12 cellular contexts compared by ENCODE assay signal in genomic region chr12:109545826-109546225, GRCh38. TPM values are rescaled to one million over a fixed set of nuclear protein-coding genes. Genes with fewer than 3 reads are reported as not detected.
A peak's percentile ranks its signal among the peaks of the same experiment; 100 is the strongest.
DNase-seq lines count a peak whose midpoint lies in the region; ATAC-seq, FAIRE-seq and TF ChIP-seq lines count a peak whose summit lies in the region.
"Had no signal": no experiment of that assay in that cellular context is flagged by ENCODE, and none has a peak within 500 bp of the region (broad histone marks: within the 10 kb centered on the region; RNA-seq: fewer than 3 reads in every experiment).

No MANE protein-coding gene starts in this region.

- CTCF ChIA-PET in HepG2 (lab: Yijun Ruan, JAX; ENCODE audit: low intra/inter-chr PET ratio, low total read pairs): no interaction called here

- TF ChIP-seq CTCF in HepG2 (CRISPR knock-in tag; IDR thresholded peaks at IDR 0.05): no peak
- no peak for TF ChIP-seq CTCF in right lobe of liver (IDR thresholded peaks at IDR 0.05)
- TF ChIP-seq CTCF in RWPE2 (IDR thresholded peaks at IDR 0.05; ENCODE audit: poor library complexity, severe bottlenecking): no peak

- intact Hi-C loops in HepG2 (cut with micrococcal nuclease; ENCODE audit: unreplicated experiment) (no loop called here), right lobe of liver (cut with DNase I) (no loop called here)

- FAIRE-seq in HepG2 (lab: Jason Lieb, UNC): no peak
- FAIRE-seq: GM12878 had no signal

- ATAC-seq in HepG2 (peak; percentile 15; the same call in 1 of the 3 replicates), right lobe of liver (no peak), RWPE2 (ENCODE audit: low read depth) (peak; percentile 37), esophagus mucosa (peak; percentile 12), HG03095 (IDR thresholded peaks at IDR 0.05; ENCODE audit: unreplicated experiment) (no peak)
- ATAC-seq: GM23338 had no signal

- no peak overlapping the region for H3K27ac ChIP-seq in HepG2 (ENCODE audit: extremely low read length, insufficient read depth, low read length)
- H3K27ac ChIP-seq in right lobe of liver: no peak overlapping the region
- H3K27ac ChIP-seq in RWPE2 (ENCODE audit: poor library complexity, severe bottlenecking): no peak overlapping the region

- H3K79me2 ChIP-seq in HepG2 (ENCODE audit: insufficient read depth, low read length): no peaks in the 10 kb centered on the region

- H3K36me3 ChIP-seq in HepG2 (replicated peaks in 1 of 2; ENCODE audit: control insufficient read depth in 1 of 2, insufficient read depth in 2 of 2, low read length in 2 of 2) (no peaks in the 10 kb centered on the region), right lobe of liver (no peaks in the 10 kb centered on the region), RWPE2 (ENCODE audit: low read depth) (no peaks in the 10 kb centered on the region), skeletal muscle satellite cell (ENCODE audit: insufficient read depth, low read length) (no peaks in the 10 kb centered on the region)

- peaks cover 46% of the 10 kb centered on the region for H3K4me1 ChIP-seq in HepG2 (ENCODE audit: insufficient read depth, low read length)
- H3K4me1 ChIP-seq in right lobe of liver: peaks cover 0 to 6% (median 0%) of the 10 kb centered on the region in 4 donors
- peaks cover 5% of the 10 kb centered on the region for H3K4me1 ChIP-seq in RWPE2 (ENCODE audit: insufficient read depth, poor library complexity, severe bottlenecking)
- peaks cover 43% of the 10 kb centered on the region for H3K4me1 ChIP-seq in skeletal muscle satellite cell (ENCODE audit: control insufficient read depth, insufficient read depth, low read length)

- no peaks in the 10 kb centered on the region for H3K9me3 ChIP-seq in HepG2 (ENCODE audit: low read length)
- H3K9me3 ChIP-seq in right lobe of liver: no peaks in the 10 kb centered on the region
- no peaks in the 10 kb centered on the region for H3K9me3 ChIP-seq in RWPE2 (ENCODE audit: severe bottlenecking)
- H3K9me3 ChIP-seq in skeletal muscle satellite cell (replicated peaks; ENCODE audit: low read length): no peaks in the 10 kb centered on the region

- no TSS peak for BruUV-seq in HepG2 (replicated peaks; lab: Mats Ljungman, UMichigan)

- no peak overlapping the region for H2AFZ ChIP-seq in HepG2 (ENCODE audit: low read length)
- H2AFZ ChIP-seq: GM23338 had no signal

- no peak for TF ChIP-seq RAD21 in HepG2 (CRISPR knock-in tag; IDR thresholded peaks at IDR 0.05)

- POLR2A ChIA-PET in HepG2 (lab: Yijun Ruan, JAX): interaction anchor here (1.2 kb wide), 1 partner anchor 28 kb away, joined by 3 read pairs; the partner anchor contains the start of genes MMAB and MVK

- H3K27me3 ChIP-seq in HepG2 (ENCODE audit: control insufficient read depth in 1 of 2, insufficient read depth in 2 of 2, low read length in 2 of 2) (peaks cover 11 to 44% of the 10 kb centered on the region in 2 experiments), right lobe of liver (no peaks in the 10 kb centered on the region), RWPE2 (ENCODE audit: insufficient read depth, poor library complexity, severe bottlenecking) (no peaks in the 10 kb centered on the region), skeletal muscle satellite cell (ENCODE audit: control insufficient read depth, insufficient read depth, low read length) (peaks cover 38% of the 10 kb centered on the region)

- TF ChIP-seq EP300 in HepG2 (IDR thresholded peaks at IDR 0.05; ENCODE audit: low read depth in 2 of 2, low read length in 2 of 2): no peak
- no peak for TF ChIP-seq EP300 in HepG2 (CRISPR knock-in tag; IDR thresholded peaks at IDR 0.05; ENCODE audit: borderline replicate concordance)

- no peaks in the 10 kb centered on the region for H4K20me1 ChIP-seq in HepG2 (ENCODE audit: insufficient read depth, low read length)

- 24% methylated on average over 5 of the region's 5 CpGs for WGBS in HepG2 (ENCODE audit: low lambda C conversion rate)
- WGBS in right lobe of liver (ENCODE audit: insufficient coverage, low coverage, low lambda C conversion rate, missing lambda C conversion rate): 80% methylated on average over 1 of the region's 5 CpGs

- H3K9ac ChIP-seq in HepG2 (ENCODE audit: insufficient read depth, low read depth, low read length) (no peak overlapping the region), skeletal muscle satellite cell (ENCODE audit: low read depth, low read length) (peak overlapping the region; percentile 4)

- H3K4me3 ChIP-seq in HepG2 (replicated peaks in 1 of 3; ENCODE audit: insufficient read depth in 1 of 3, low read depth in 2 of 3, low read length in 3 of 3) (no peak overlapping the region), right lobe of liver (no peak overlapping the region), RWPE2 (ENCODE audit: severe bottlenecking) (no peak overlapping the region), skeletal muscle satellite cell (ENCODE audit: low read length) (no peak overlapping the region)
- H3K4me3 ChIP-seq: GM12878, GM23338 had no signal

- TF ChIP-seq POLR2A in HepG2 (IDR thresholded peaks at IDR 0.05; ENCODE audit: insufficient read depth in 1 of 2, low read depth in 2 of 2, low read length in 2 of 2) (no peak), right lobe of liver (IDR thresholded peaks at IDR 0.05) (no peak)

- DNase-seq in HepG2 (ENCODE audit: low spot score) (no peak), right lobe of liver (no peak), RWPE2 (ENCODE audit: low spot score) (no peak), NCI-H2081 treated with DMSO at 0.1 percent for 48 hours (lab: John Stamatoyannopoulos, UW) (no peak), RKO (ENCODE audit: low spot score) (no peak)
- DNase-seq: KG1, Right ventricle myocardium superior had no signal

- H3K4me2 ChIP-seq in HepG2 (ENCODE audit: low read depth, low read length) (no peak overlapping the region; the same call in none of the 2 replicates), skeletal muscle satellite cell (ENCODE audit: low read length) (no peak overlapping the region)
- H3K4me2 ChIP-seq: GM23338 had no signal

- in situ Hi-C loops in HepG2 (cut with HindIII; ENCODE audit: extremely low pct_ligation_motif_present, low pct_unique_long_range_greater_than_20kb): no loop called here

TF ChIP-seq in HepG2, 621 proteins besides CTCF, POLR2A, EP300 and RAD21 (continues in another document):
- no peak for TF ChIP-seq ZC3H13 (CRISPR knock-in tag; IDR thresholded peaks at IDR 0.05)
- no peak for TF ChIP-seq TMF1 (CRISPR knock-in tag; IDR thresholded peaks at IDR 0.05; ENCODE audit: low read depth)
- TF ChIP-seq ZNF337 (CRISPR knock-in tag; IDR thresholded peaks at IDR 0.05; ENCODE audit: borderline replicate concordance, low read depth): no peak

RNA-seq across cellular contexts. Expression of gene MMAB, which starts 27.5 kb away (rescaled TPM):
- total RNA-seq in HepG2 (2016; rRNA removed; fragmentation: Illumina TruSeq; extraction: Trizol) (77.3 and 112 TPM in 2 replicates), right lobe of liver (10 to 100 TPM; 42.6 to 99.8 (median 65.2) TPM), esophagus mucosa (74.2 TPM)
- total RNA-seq in HepG2 (2016; cell fraction: cytosol; rRNA removed; fragmentation: Illumina TruSeq; extraction: Trizol; ENCODE audit: low read depth): 32.4 and 42.7 TPM in 2 replicates
- 80.5 and 108 TPM in 2 replicates for total RNA-seq in HepG2 (2016; cell fraction: insoluble cytoplasmic fraction; rRNA removed; fragmentation: Illumina TruSeq; extraction: Trizol)
- total RNA-seq in HepG2 (2016; cell fraction: membrane; rRNA removed; fragmentation: Illumina TruSeq; extraction: Trizol): 59.5 and 67.4 TPM in 2 replicates
- total RNA-seq in HepG2 (2016; cell fraction: nucleus; rRNA removed; fragmentation: Illumina TruSeq; extraction: Trizol): 37.8 and 41.0 TPM in 2 replicates
- 26.1 and 33.2 TPM in 2 replicates for polyA plus RNA-seq in HepG2 (2011; rRNA removed)
- 29.9 and 32.2 TPM in 2 replicates for polyA plus RNA-seq in HepG2 (2011; cell fraction: cytosol; rRNA removed)
- polyA plus RNA-seq in HepG2 (2011; cell fraction: nucleus; rRNA removed): 34.9 and 43.2 TPM in 2 replicates
- polyA plus RNA-seq in HepG2 (2012): 39.1 and 40.4 TPM in 2 replicates
- polyA plus RNA-seq in HepG2 (2016; cell fraction: cytosol; fragmentation: Illumina TruSeq; extraction: Trizol; ENCODE audit: low read depth): 36.6 and 44.0 TPM in 2 replicates
- 98.7 and 99.8 TPM in 2 replicates for polyA plus RNA-seq in HepG2 (2016; cell fraction: insoluble cytoplasmic fraction; fragmentation: Illumina TruSeq; extraction: Trizol; ENCODE audit: low read depth)
- 39.9 and 52.5 TPM in 2 replicates for polyA plus RNA-seq in HepG2 (2016; cell fraction: membrane; fragmentation: Illumina TruSeq; extraction: Trizol; ENCODE audit: low read depth)
- 58.2 and 63.9 TPM in 2 replicates for polyA plus RNA-seq in HepG2 (2016; cell fraction: nucleus; fragmentation: Illumina TruSeq; extraction: Trizol; ENCODE audit: insufficient read depth, low read depth)
- 37.1 and 53.3 TPM in 2 replicates for polyA minus RNA-seq in HepG2 (2011; rRNA and poly(A)+ RNA removed; ENCODE audit: low replicate concordance)
- polyA minus RNA-seq in HepG2 (2011; cell fraction: cytosol; rRNA and poly(A)+ RNA removed): 11.8 and 16.2 TPM in 2 replicates
- 21.0 and 29.1 TPM in 2 replicates for polyA minus RNA-seq in HepG2 (2011; cell fraction: nucleus; rRNA and poly(A)+ RNA removed)
- 20.8 and 27.9 TPM in 2 replicates for total RNA-seq in skeletal muscle satellite cell (2012; rRNA removed)

RNA-seq across cellular contexts. Expression of gene MVK, which starts 27.8 kb away (rescaled TPM):
- total RNA-seq in HepG2 (2016; rRNA removed; fragmentation: Illumina TruSeq; extraction: Trizol) (47.1 and 66.9 TPM in 2 replicates), right lobe of liver (10 to 100 TPM; 14.2 to 60.0 (median 37.6) TPM), esophagus mucosa (55.2 TPM)
- 15.1 and 17.9 TPM in 2 replicates for total RNA-seq in HepG2 (2016; cell fraction: cytosol; rRNA removed; fragmentation: Illumina TruSeq; extraction: Trizol; ENCODE audit: low read depth)
- total RNA-seq in HepG2 (2016; cell fraction: insoluble cytoplasmic fraction; rRNA removed; fragmentation: Illumina TruSeq; extraction: Trizol): 40.9 and 70.6 TPM in 2 replicates
- total RNA-seq in HepG2 (2016; cell fraction: membrane; rRNA removed; fragmentation: Illumina TruSeq; extraction: Trizol): 34.1 and 39.6 TPM in 2 replicates
- 38.8 and 47.2 TPM in 2 replicates for total RNA-seq in HepG2 (2016; cell fraction: nucleus; rRNA removed; fragmentation: Illumina TruSeq; extraction: Trizol)
- 11.6 and 22.5 TPM in 2 replicates for polyA plus RNA-seq in HepG2 (2011; rRNA removed)
- 12.4 and 13.5 TPM in 2 replicates for polyA plus RNA-seq in HepG2 (2011; cell fraction: cytosol; rRNA removed)
- polyA plus RNA-seq in HepG2 (2011; cell fraction: nucleus; rRNA removed): 32.0 and 47.6 TPM in 2 replicates
- 19.2 and 28.6 TPM in 2 replicates for polyA plus RNA-seq in HepG2 (2012)
- 16.3 and 19.9 TPM in 2 replicates for polyA plus RNA-seq in HepG2 (2016; cell fraction: cytosol; fragmentation: Illumina TruSeq; extraction: Trizol; ENCODE audit: low read depth)
- polyA plus RNA-seq in HepG2 (2016; cell fraction: insoluble cytoplasmic fraction; fragmentation: Illumina TruSeq; extraction: Trizol; ENCODE audit: low read depth): 42.0 and 50.4 TPM in 2 replicates
- polyA plus RNA-seq in HepG2 (2016; cell fraction: membrane; fragmentation: Illumina TruSeq; extraction: Trizol; ENCODE audit: low read depth): 26.9 and 30.0 TPM in 2 replicates
- 78.2 and 82.6 TPM in 2 replicates for polyA plus RNA-seq in HepG2 (2016; cell fraction: nucleus; fragmentation: Illumina TruSeq; extraction: Trizol; ENCODE audit: insufficient read depth, low read depth)
- polyA minus RNA-seq in HepG2 (2011; rRNA and poly(A)+ RNA removed; ENCODE audit: low replicate concordance): 19.6 and 22.9 TPM in 2 replicates
- polyA minus RNA-seq in HepG2 (2011; cell fraction: cytosol; rRNA and poly(A)+ RNA removed): 6.1 and 8.0 TPM in 2 replicates
- 12.2 and 21.1 TPM in 2 replicates for polyA minus RNA-seq in HepG2 (2011; cell fraction: nucleus; rRNA and poly(A)+ RNA removed)
- total RNA-seq in skeletal muscle satellite cell (2012; rRNA removed): 10.5 and 19.5 TPM in 2 replicates

Comparison
In these comparisons a context has a peak if more than half of its experiments do, and no peak if none do; other contexts are left out.
1. ATAC-seq: peak in HepG2 (single experiment), RWPE2 (single experiment) and esophagus mucosa (single experiment); none in right lobe of liver (0 of 4) and HG03095 (single experiment).